31 cellular contexts compared by ENCODE assay signal in the genomic region with DNA sequence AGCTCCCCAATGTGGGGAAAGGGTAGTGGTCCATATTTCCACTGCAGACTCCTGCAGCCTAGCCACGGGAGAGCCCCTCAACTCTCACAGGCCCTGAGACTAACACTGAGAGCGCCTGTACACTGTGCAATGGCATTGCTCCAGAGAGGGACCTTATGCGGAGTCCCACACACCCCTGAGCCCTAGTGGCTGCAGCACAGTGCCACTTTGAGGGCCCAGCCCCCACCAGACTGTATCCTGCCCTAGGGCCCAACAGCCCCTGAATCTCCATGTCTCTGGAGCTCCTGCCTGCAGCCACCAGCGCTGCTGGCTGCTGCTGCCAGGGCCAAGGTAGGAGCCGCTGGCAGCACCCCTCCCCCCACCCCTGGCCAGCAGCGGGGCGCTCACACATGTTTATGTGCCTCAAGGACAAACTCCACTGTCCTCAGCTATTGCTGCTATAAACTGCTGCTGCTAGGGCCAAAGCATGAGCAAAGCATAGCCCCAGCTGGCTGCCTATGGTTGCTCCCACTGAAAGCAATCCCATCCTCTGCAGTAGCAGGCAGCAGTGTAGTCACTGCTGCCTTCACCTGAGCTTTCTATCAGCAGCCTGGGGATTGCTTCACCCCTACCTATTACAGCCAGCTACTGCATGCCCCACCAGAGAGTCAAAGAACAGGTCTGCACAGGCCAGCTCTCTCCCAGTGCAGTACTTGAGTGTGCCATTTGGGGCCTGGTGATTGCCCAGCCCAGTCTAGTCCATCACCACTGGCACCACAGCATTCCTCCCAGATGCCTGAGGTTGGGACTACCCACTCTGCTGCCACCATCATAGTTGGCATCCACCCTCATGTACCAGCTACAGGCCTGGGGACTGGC. TPM values are rescaled to one million over a fixed set of nuclear protein-coding genes. Genes with fewer than 3 reads are reported as not detected.
DNase-seq lines count a peak whose midpoint lies in the region; ATAC-seq, FAIRE-seq and TF ChIP-seq lines count a peak whose summit lies in the region.
"Had no signal": no experiment of that assay in that cellular context is flagged by ENCODE, and none has a peak within 500 bp of the region (broad histone marks: within the 10 kb centered on the region; RNA-seq: fewer than 3 reads in every experiment).

No MANE protein-coding gene starts in this region.

- no peak for DNase-seq in GM12891 (ENCODE audit: insufficient read length, low spot score)
- no peak for DNase-seq in RWPE1 (ENCODE audit: low spot score)
- DNase-seq in foreskin keratinocyte, result peak; percentile 89 to 94
- no peak for DNase-seq in naive B cell
- no peak for DNase-seq in CD4-positive, alpha-beta memory T cell
- DNase-seq in DMS79 treated with DMSO at 0.1 percent for 48 hours (lab: John Stamatoyannopoulos, UW), result no peak
- DNase-seq: activated CD4-positive, alpha-beta T cell treated with anti-CD3 and anti-CD28 coated beads, Interleukin-2, amount 50 U/mL, for 4 hours; activated naive CD4-positive, alpha-beta T cell; activated T-cell treated with anti-CD3 and anti-CD28 coated beads, Interleukin-2, amount 50 U/mL, for 72 hours; amniotic stem cell; brain microvascular endothelial cell; C1 segment of cervical spinal cord; Calu3; DND-41; effector CD4-positive, alpha-beta T cell; head of caudate nucleus; HFFc6; kidney glomerular epithelial cell; naive thymus-derived CD8-positive, alpha-beta T cell; NCI-H1092; NCI-H187; NCI-H524; stimulated activated CD4-positive, alpha-beta T cell treated with anti-CD3 and anti-CD28 coated beads, Interleukin-1b, Interleukin-23, amount 100 ng/mL, for 48 hours; stimulated activated CD8-positive, alpha-beta memory T cell treated with anti-CD3 and anti-CD28 coated beads, Interleukin-4, amount 100 ng/mL, for 48 hours; T-cell had no signal

- no peaks in the 10 kb centered on the region for H3K27me3 ChIP-seq in foreskin keratinocyte
- H3K27me3 ChIP-seq in CD4-positive, alpha-beta memory T cell (ENCODE audit: insufficient read depth, low read length), result no peaks in the 10 kb centered on the region
- H3K27me3 ChIP-seq: brain microvascular endothelial cell, SJSA1, upper lobe of left lung had no signal

- H3K4me3 ChIP-seq in CD4-positive, alpha-beta memory T cell (ENCODE audit: low read length in 2 of 2), result no peak overlapping the region
- H3K4me3 ChIP-seq: SJSA1, skin epidermis, upper lobe of left lung had no signal

- peaks cover 0 to 15% of the 10 kb centered on the region in 2 donors for H3K9me3 ChIP-seq in CD4-positive, alpha-beta memory T cell (ENCODE audit: control insufficient read depth in 1 of 2, low read length in 2 of 2)

- peak overlapping the region; percentile 53 for H3K27ac ChIP-seq in RWPE1
- no peak overlapping the region for H3K27ac ChIP-seq in foreskin keratinocyte
- H3K27ac ChIP-seq in CD4-positive, alpha-beta memory T cell (ENCODE audit: low read depth, low read length), result no peak overlapping the region
- H3K27ac ChIP-seq: brain microvascular endothelial cell, SJSA1, skin epidermis, upper lobe of left lung had no signal

- peaks cover 6% of the 10 kb centered on the region for H3K4me1 ChIP-seq in foreskin keratinocyte
- no peaks in the 10 kb centered on the region for H3K4me1 ChIP-seq in CD4-positive, alpha-beta memory T cell (ENCODE audit: insufficient read depth, low read length)
- H3K4me1 ChIP-seq: SJSA1, upper lobe of left lung had no signal

- ATAC-seq in foreskin keratinocyte, result peak; percentile 99
- no peak for ATAC-seq in naive B cell (ENCODE audit: low read depth in 2 of 2)
- ATAC-seq in HG03342 (IDR thresholded peaks at IDR 0.05; ENCODE audit: unreplicated experiment), result no peak
- ATAC-seq: activated T-cell treated with anti-CD3 and anti-CD28 coated beads, Interleukin-2, amount 50 U/mL, for 72 hours; naive thymus-derived CD8-positive, alpha-beta T cell; T-cell had no signal

- H3K27ac Mint-ChIP-seq in naive B cell, result peak overlapping the region in 4 of 6 donors; percentile 53 to 95 (median 64)
- no peak overlapping the region for H3K27ac Mint-ChIP-seq in CD4-positive, alpha-beta memory T cell
- H3K27ac Mint-ChIP-seq: HFFc6, T-cell had no signal

- TF ChIP-seq CTCF in RWPE1 (conservative IDR thresholded peaks at IDR 0.05; ENCODE audit: low read depth) (no peak), foreskin keratinocyte (conservative IDR thresholded peaks at IDR 0.05) (peak; percentile 51)

- FAIRE-seq in GM12891 (lab: Jason Lieb, UNC), result peak; percentile 9
- FAIRE-seq: colon had no signal

- intact Hi-C loops in CD4-positive, alpha-beta memory T cell (cut with micrococcal nuclease), result no loop called here

- peaks cover 24 to 44% of the 10 kb centered on the region in 2 donors for H3K36me3 Mint-ChIP-seq in naive B cell
- H3K36me3 Mint-ChIP-seq in CD4-positive, alpha-beta memory T cell, result peaks cover 64 to 66% of the 10 kb centered on the region in 2 donors

- no peak for TF ChIP-seq POLR2A in GM12891 (IDR thresholded peaks at IDR 0.05; ENCODE audit: low read depth, low read length)

- peak overlapping the region in 1 of 8 donors; percentile 59 for H3K4me3 Mint-ChIP-seq in naive B cell
- no peak overlapping the region for H3K4me3 Mint-ChIP-seq in CD4-positive, alpha-beta memory T cell
- H3K4me3 Mint-ChIP-seq: activated T-cell treated with anti-CD3 and anti-CD28 coated beads, Interleukin-2, amount 50 U/mL, for 72 hours; HFFc6; naive thymus-derived CD8-positive, alpha-beta T cell; T-cell had no signal

- CTCF ChIA-PET in RWPE1 (lab: Yijun Ruan, JAX), result interaction anchor here (0.6 to 0.7 kb wide), 3 partner anchors 9 to 266 kb away, joined by 3 to 4 read pairs (median 3); no protein-coding TSS in a partner anchor
- CTCF ChIA-PET in CD4-positive, alpha-beta memory T cell (lab: Charles Lee; ENCODE audit: partially characterized antibody), result interaction anchor here (0.7 to 1.7 kb wide), 5 partner anchors 12 to 154 kb away, joined by 3 to 9 read pairs (median 3); no protein-coding TSS in a partner anchor

- POLR2A ChIA-PET in RWPE1 (lab: Yijun Ruan, JAX; ENCODE audit: low non-redundant PET), result no interaction called here
- POLR2A ChIA-PET in CD4-positive, alpha-beta memory T cell (lab: Charles Lee; ENCODE audit: partially characterized antibody), result interaction anchor here (0.8 kb wide), 1 partner anchor 23 kb away, joined by 4 read pairs; no protein-coding TSS in a partner anchor

- H3K4me1 Mint-ChIP-seq in naive B cell, result peaks cover 45 to 63% (median 61%) of the 10 kb centered on the region in 3 donors
- H3K4me1 Mint-ChIP-seq in CD4-positive, alpha-beta memory T cell, result peaks cover 0 to 10% (median 5%) of the 10 kb centered on the region in 4 donors

- H3K36me3 ChIP-seq in CD4-positive, alpha-beta memory T cell (ENCODE audit: insufficient read depth, low read length), result peaks cover 11% of the 10 kb centered on the region
- H3K36me3 ChIP-seq: brain microvascular endothelial cell, SJSA1, upper lobe of left lung had no signal

- peaks cover 4 to 33% (median 27%) of the 10 kb centered on the region in 7 donors for H3K9me3 Mint-ChIP-seq in naive B cell
- peaks cover 3 to 42% (median 32%) of the 10 kb centered on the region in 8 donors for H3K9me3 Mint-ChIP-seq in CD4-positive, alpha-beta memory T cell

- H3K27me3 Mint-ChIP-seq in naive B cell, result no peaks in the 10 kb centered on the region
- no peaks in the 10 kb centered on the region for H3K27me3 Mint-ChIP-seq in CD4-positive, alpha-beta memory T cell
- H3K27me3 Mint-ChIP-seq: IgD-negative memory B cell; naive thymus-derived CD8-positive, alpha-beta T cell; T-cell had no signal

TF ChIP-seq in GM12891, 5 proteins besides CTCF, POLR2A, EP300 and RAD21:
- TF ChIP-seq TAF1 (IDR thresholded peaks at IDR 0.05; ENCODE audit: low read depth, low read length), result no peak
- TF ChIP-seq POU2F2 (IDR thresholded peaks at IDR 0.05; ENCODE audit: low read depth, low read length), result no peak
- TF ChIP-seq POLR2AphosphoS5 (IDR thresholded peaks at IDR 0.05; ENCODE audit: low read depth, low read length), result no peak

RNA-seq across cellular contexts. Expression of a gene that starts 24.3 kb away (rescaled TPM):
- polyA plus RNA-seq in GM12891 (2012; ENCODE audit: low read depth, missing spikeins), result 9.3 TPM
- 102 and 118 TPM in 2 replicates for total RNA-seq in foreskin keratinocyte
- polyA plus RNA-seq in foreskin keratinocyte, result 12.8 and 13.3 TPM in 2 replicates
- 100 to 1,000 TPM; 125 to 213 (median 155) TPM for polyA plus RNA-seq in naive B cell (ENCODE audit: low read depth in 6 of 6)
- 10 to 100 TPM; 35.2 to 38.6 TPM for total RNA-seq in CD4-positive, alpha-beta memory T cell
- polyA plus RNA-seq in CD4-positive, alpha-beta memory T cell, result 10 to 100 TPM; 41.9 to 46.7 TPM

Comparison
In these comparisons a context has a peak if more than half of its experiments do, and no peak if none do; other contexts are left out.
1. DNase-seq: peak in foreskin keratinocyte (2 of 2); none in GM12891 (single experiment), RWPE1 (single experiment), naive B cell (single experiment), CD4-positive, alpha-beta memory T cell (0 of 5) and DMS79 treated with DMSO at 0.1 percent for 48 hours (single experiment).
2. H3K27ac Mint-ChIP-seq: peak in naive B cell (4 of 6); none in CD4-positive, alpha-beta memory T cell (0 of 7).